1 cellular context compared by ENCODE assay signal in the genomic region with DNA sequence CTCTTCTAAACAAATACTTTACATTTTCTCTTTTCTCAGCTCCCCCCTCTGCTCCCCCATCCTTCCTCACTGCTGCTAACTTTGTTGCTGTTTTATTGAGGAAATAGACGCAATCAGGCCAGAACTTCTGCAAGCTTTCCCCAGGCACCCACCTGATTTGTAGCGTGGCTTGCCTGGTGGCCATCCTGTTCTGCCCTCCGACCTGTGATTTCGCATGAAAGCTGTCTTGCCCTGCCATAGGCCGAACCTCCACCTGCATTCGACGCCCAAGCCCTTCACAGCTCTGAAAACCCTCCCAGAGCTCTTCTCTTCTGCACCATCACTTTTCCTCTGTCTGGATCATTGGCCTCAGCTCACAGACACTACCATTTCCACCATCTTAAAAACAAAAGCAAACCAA.
TF ChIP-seq lines count a peak whose summit lies in the region.

No MANE protein-coding gene starts in this region.

TF ChIP-seq in GM23338, 12 proteins besides CTCF, POLR2A, EP300 and RAD21 (continued from another document):
- TF ChIP-seq ZNF462 (CRISPR knock-in tag; IDR thresholded peaks at IDR 0.05): no peak
- TF ChIP-seq EZH2phosphoT487 (IDR thresholded peaks at IDR 0.05; ENCODE audit: unreplicated experiment): no peak
- TF ChIP-seq CREB1 (CRISPR knock-in tag; IDR thresholded peaks at IDR 0.05; ENCODE audit: low read depth): no peak
- TF ChIP-seq ETS1 (IDR thresholded peaks at IDR 0.05): no peak
TF ChIP-seq in GM23338: peak in this region for 0.
